Comparison of ENCODE assay signal across 19 cellular contexts in the genomic region with DNA sequence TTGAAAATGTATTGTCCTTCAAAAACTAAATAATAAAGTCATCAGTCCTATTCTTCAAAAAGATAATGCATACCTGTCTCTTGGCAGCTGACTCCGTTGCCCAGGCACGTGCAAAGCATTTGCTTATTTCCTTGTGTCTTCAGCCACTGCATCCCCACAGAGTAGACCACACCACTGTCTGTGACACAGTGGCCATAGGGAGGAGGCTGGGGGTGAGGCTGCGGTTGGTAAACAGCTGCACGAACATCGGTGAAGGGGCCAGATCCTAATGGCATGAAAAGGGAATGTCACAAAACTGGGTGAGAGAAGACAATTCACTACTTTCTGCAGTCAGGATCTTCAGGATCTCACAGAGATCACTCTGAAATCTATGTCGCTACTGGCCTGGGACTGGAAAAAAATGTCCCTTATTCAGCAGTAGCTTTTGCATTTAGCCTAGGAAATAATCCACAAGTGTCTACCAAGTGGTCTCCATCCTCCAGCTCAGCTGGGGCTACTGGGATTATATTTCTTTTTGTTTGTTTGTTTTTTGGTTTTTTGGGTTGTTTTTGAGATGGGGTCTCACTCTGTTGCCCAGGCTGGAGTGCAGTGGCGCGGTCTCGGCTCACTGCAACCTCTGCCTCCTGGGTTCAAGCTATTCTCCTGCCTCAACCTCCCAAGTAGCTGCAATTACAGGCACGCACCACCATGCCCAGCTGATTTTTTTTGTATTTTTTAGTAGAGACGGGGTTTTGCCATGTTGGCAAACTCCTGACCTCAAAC. TPM values are rescaled to one million over a fixed set of nuclear protein-coding genes. Genes with fewer than 3 reads are reported as not detected.
DNase-seq lines count a peak whose midpoint lies in the region; FAIRE-seq and TF ChIP-seq lines count a peak whose summit lies in the region.
"Had no signal": no experiment of that assay in that cellular context is flagged by ENCODE, and none has a peak within 500 bp of the region (broad histone marks: within the 10 kb centered on the region; RNA-seq: fewer than 3 reads in every experiment).

No MANE protein-coding gene starts in this region.

- DNase-seq in Daoy (ENCODE audit: low read depth) (peak; percentile 64), astrocyte of the hippocampus (ENCODE audit: low read depth, low spot score) (peak; percentile 57), fibroblast of villous mesenchyme (ENCODE audit: low read depth) (peak; percentile 41), urothelium cell line (ENCODE audit: low spot score) (no peak), NCI-H1105 (lab: John Stamatoyannopoulos, UW) (no peak), NCI-H1694 (lab: John Stamatoyannopoulos, UW) (no peak)
- no peak for DNase-seq in stimulated activated CD4-positive, alpha-beta T cell treated with anti-CD3 and anti-CD28 coated beads, Interleukin-4, amount 100 ng/mL, for 24 hours
- DNase-seq: activated T-cell treated with anti-CD3 and anti-CD28 coated beads for 4 hours; aorta; CD8-positive, alpha-beta memory T cell; lower lobe of right lung; MV-4-11; NCI-H510A treated with DMSO at 0.1 percent for 48 hours; stimulated activated naive B cell treated with anti-CD40 and anti-IgM and Interleukin-4, amounts not matched to agents 10 μg/mL and 1 μg/mL and 100 μg/mL, for 72 hours; T-helper 1 cell had no signal

- no peak overlapping the region for H3K9ac ChIP-seq in rectal smooth muscle tissue (ENCODE audit: low read length)

- H3K4me1 ChIP-seq in rectal smooth muscle tissue (ENCODE audit: control insufficient read depth, insufficient read depth, low read length) = peaks cover 4% of the 10 kb centered on the region

- H3K27ac ChIP-seq in rectal smooth muscle tissue (ENCODE audit: low read depth, low read length) = peak overlapping the region; percentile 6
- H3K27ac ChIP-seq: lower lobe of right lung, tibial nerve had no signal

- TF ChIP-seq CTCF in fibroblast of villous mesenchyme (IDR thresholded peaks at IDR 0.05; ENCODE audit: insufficient read depth, low read depth, low read length) = no peak

- peaks cover 9% of the 10 kb centered on the region for H3K36me3 ChIP-seq in rectal smooth muscle tissue (ENCODE audit: control insufficient read depth, insufficient read depth, low read length)

- H3K4me3 ChIP-seq in fibroblast of villous mesenchyme (ENCODE audit: low read depth, low read length) (no peak overlapping the region), rectal smooth muscle tissue (ENCODE audit: low read length) (no peak overlapping the region)
- H3K4me3 ChIP-seq: K562, lower lobe of right lung, tibial nerve had no signal

- no peak for FAIRE-seq in urothelium cell line (lab: Jason Lieb, UNC)
- FAIRE-seq: colon, K562 had no signal

- H3K27me3 ChIP-seq in rectal smooth muscle tissue (ENCODE audit: control insufficient read depth, insufficient read depth, low read length) = no peaks in the 10 kb centered on the region
- H3K27me3 ChIP-seq: tibial nerve had no signal

RNA-seq across cellular contexts. Expression of a gene that starts 10.7 kb away (rescaled TPM):
- total RNA-seq in Daoy (2014; rRNA removed; shearing (Covaris generic)) = 2,790 and 3,465 TPM in 2 replicates
- 1,807 and 3,312 TPM in 2 replicates for total RNA-seq in fibroblast of villous mesenchyme

Comparison
In these comparisons a context has a peak if more than half of its experiments do, and no peak if none do; other contexts are left out.
1. DNase-seq: peak in Daoy (single experiment), astrocyte of the hippocampus (single experiment) and fibroblast of villous mesenchyme (single experiment); none in stimulated activated CD4-positive, alpha-beta T cell treated with anti-CD3 and anti-CD28 coated beads, Interleukin-4, amount 100 ng/mL, for 24 hours (single experiment), urothelium cell line (single experiment), NCI-H1105 (single experiment) and NCI-H1694 (single experiment).